Comparison of ENCODE assay signal across 12 cellular contexts in genomic region chr6:67630146-67630545, GRCh38.
DNase-seq lines count a peak whose midpoint lies in the region; ATAC-seq and TF ChIP-seq lines count a peak whose summit lies in the region.
"Had no signal": no experiment of that assay in that cellular context is flagged by ENCODE, and none has a peak within 500 bp of the region (broad histone marks: within the 10 kb centered on the region; RNA-seq: fewer than 3 reads in every experiment).

No MANE protein-coding gene starts in this region.

- H3K27me3 Mint-ChIP-seq in activated CD4-positive, alpha-beta T cell treated with anti-CD3 and anti-CD28 coated beads, Interleukin-2, amount 10 ng/mL, durations not matched to agents 7 days and 5 days, result no peaks in the 10 kb centered on the region

- DNase-seq in Kasumi-1 (lab: John Stamatoyannopoulos, UW), result peak; percentile 74 to 86
- peak; percentile 99 for DNase-seq in amniotic epithelial cell (ENCODE audit: low read depth)
- peak; percentile 97 for DNase-seq in iris pigment epithelial cell (ENCODE audit: low read depth)
- no peak for DNase-seq in coronary artery (ENCODE audit: low spot score)
- DNase-seq in SKM-1 treated with dmso at 0.1 percent for 144 hours (lab: John Stamatoyannopoulos, UW; ENCODE audit: unreplicated experiment), result no peak
- no peak for DNase-seq in activated CD4-positive, alpha-beta T cell treated with anti-CD3 and anti-CD28 coated beads, Interleukin-2, amount 10 ng/mL, durations not matched to agents 7 days and 5 days
- DNase-seq: AML-193, body of pancreas, NCI-H1048, upper lobe of left lung had no signal

- H3K79me2 ChIP-seq in ACC112 (ENCODE audit: control insufficient read depth, insufficient read depth, low read length, unreplicated experiment), result no peaks in the 10 kb centered on the region

- no peak overlapping the region for H3K27ac Mint-ChIP-seq in activated CD4-positive, alpha-beta T cell treated with anti-CD3 and anti-CD28 coated beads, Interleukin-2, amount 10 ng/mL, durations not matched to agents 7 days and 5 days

- peak overlapping the region; percentile 97 for H3K27ac ChIP-seq in ACC112 (ENCODE audit: low read depth, low read length)
- no peak overlapping the region for H3K27ac ChIP-seq in coronary artery
- H3K27ac ChIP-seq: body of pancreas, upper lobe of left lung had no signal

- peak overlapping the region; percentile 62 for H3K4me3 ChIP-seq in ACC112 (ENCODE audit: low read depth, low read length)
- no peak overlapping the region for H3K4me3 ChIP-seq in coronary artery
- H3K4me3 ChIP-seq: body of pancreas, upper lobe of left lung had no signal

- H3K36me3 ChIP-seq in ACC112 (ENCODE audit: insufficient read depth, low read length), result peaks cover 7% of the 10 kb centered on the region
- H3K36me3 ChIP-seq: upper lobe of left lung had no signal

- H3K9me3 Mint-ChIP-seq in activated CD4-positive, alpha-beta T cell treated with anti-CD3 and anti-CD28 coated beads, Interleukin-2, amount 10 ng/mL, durations not matched to agents 7 days and 5 days, result peaks cover 15% of the 10 kb centered on the region

- H3K27me3 ChIP-seq in ACC112 (ENCODE audit: insufficient read depth, low read length), result no peaks in the 10 kb centered on the region
- H3K27me3 ChIP-seq: body of pancreas, upper lobe of left lung had no signal

- ATAC-seq in GM19467 (IDR thresholded peaks at IDR 0.05; ENCODE audit: unreplicated experiment), result no peak
- ATAC-seq: body of pancreas had no signal

- TF ChIP-seq CTCF in coronary artery (IDR thresholded peaks at IDR 0.05), result no peak

- CTCF ChIA-PET in activated CD4-positive, alpha-beta T cell treated with anti-CD3 and anti-CD28 coated beads, Interleukin-2, amount 10 ng/mL, durations not matched to agents 7 days and 5 days (lab: Charles Lee), result no interaction called here

- H3K4me3 Mint-ChIP-seq in activated CD4-positive, alpha-beta T cell treated with anti-CD3 and anti-CD28 coated beads, Interleukin-2, amount 10 ng/mL, durations not matched to agents 7 days and 5 days, result no peak overlapping the region

- H3K4me1 Mint-ChIP-seq in activated CD4-positive, alpha-beta T cell treated with anti-CD3 and anti-CD28 coated beads, Interleukin-2, amount 10 ng/mL, durations not matched to agents 7 days and 5 days, result no peaks in the 10 kb centered on the region

- peaks cover 28% of the 10 kb centered on the region for H3K4me1 ChIP-seq in ACC112 (ENCODE audit: control insufficient read depth, insufficient read depth, low read length, unreplicated experiment)
- H3K4me1 ChIP-seq: body of pancreas, upper lobe of left lung had no signal

- POLR2A ChIA-PET in activated CD4-positive, alpha-beta T cell treated with anti-CD3 and anti-CD28 coated beads, Interleukin-2, amount 10 ng/mL, durations not matched to agents 7 days and 5 days (lab: Charles Lee), result no interaction called here

- no peaks in the 10 kb centered on the region for H3K36me3 Mint-ChIP-seq in activated CD4-positive, alpha-beta T cell treated with anti-CD3 and anti-CD28 coated beads, Interleukin-2, amount 10 ng/mL, durations not matched to agents 7 days and 5 days (ENCODE audit: low read depth)

- H2AFZ ChIP-seq in ACC112 (ENCODE audit: low read length, unreplicated experiment), result peak overlapping the region; percentile 99

Comparison
In these comparisons a context has a peak if more than half of its experiments do, and no peak if none do; other contexts are left out.
1. DNase-seq: peak in Kasumi-1 (2 of 2), amniotic epithelial cell (single experiment) and iris pigment epithelial cell (single experiment); none in coronary artery (single experiment), SKM-1 treated with dmso at 0.1 percent for 144 hours (single experiment) and activated CD4-positive, alpha-beta T cell treated with anti-CD3 and anti-CD28 coated beads, Interleukin-2, amount 10 ng/mL, durations not matched to agents 7 days and 5 days (single experiment).